17 cellular contexts compared by ENCODE assay signal in genomic region chr16:22937169-22937568, GRCh38.
DNase-seq lines count a peak whose midpoint lies in the region; ATAC-seq, FAIRE-seq and TF ChIP-seq lines count a peak whose summit lies in the region.
"Had no signal": no experiment of that assay in that cellular context is flagged by ENCODE, and none has a peak within 500 bp of the region (broad histone marks: within the 10 kb centered on the region; RNA-seq: fewer than 3 reads in every experiment).

No MANE protein-coding gene starts in this region.

- DNase-seq in MV-4-11 (lab: John Stamatoyannopoulos, UW) = peak; percentile 3
- DNase-seq in bronchial epithelial cell (ENCODE audit: low read depth) = peak; percentile 84
- DNase-seq in foreskin keratinocyte = peak; percentile 55 to 69
- no peak for DNase-seq in HT-29 (ENCODE audit: low spot score)
- DNase-seq in middle frontal gyrus (ENCODE audit: extremely low spot score, low spot score) = no peak
- no peak for DNase-seq in activated CD8-positive, alpha-beta memory T cell treated with anti-CD3 and anti-CD28 coated beads, Interleukin-2, amount 50 U/mL, for 48 hours
- DNase-seq in activated CD4-positive, alpha-beta memory T cell treated with anti-CD3 and anti-CD28 coated beads, Interleukin-2, amount 10 ng/mL, durations not matched to agents 7 days and 5 days = no peak
- DNase-seq: AML-193; Caco-2; CD8-positive, alpha-beta memory T cell; DND-41; GDM1 had no signal

- TF ChIP-seq CTCF in HEK293 (tag by site-specific recombination; IDR thresholded peaks at IDR 0.05) (no peak), bronchial epithelial cell (IDR thresholded peaks at IDR 0.05; ENCODE audit: insufficient read depth, low read length, severe bottlenecking) (no peak), foreskin keratinocyte (conservative IDR thresholded peaks at IDR 0.05) (no peak)

- peaks cover 4% of the 10 kb centered on the region for H3K27me3 ChIP-seq in bronchial epithelial cell (ENCODE audit: control insufficient read depth, insufficient read depth, low read length)
- peaks cover 41% of the 10 kb centered on the region for H3K27me3 ChIP-seq in foreskin keratinocyte
- H3K27me3 ChIP-seq: BLaER1 had no signal

- H3K4me1 ChIP-seq in HEK293 (ENCODE audit: control insufficient read depth, insufficient read depth, low read length) (0 out of 2 replicates have a peak, but pooled peaks cover 4% of the 10 kb centered on the region), foreskin keratinocyte (peaks cover 3% of the 10 kb centered on the region)
- H3K4me1 ChIP-seq: Caco-2, HAP-1 had no signal

- H3K27ac ChIP-seq in HEK293 (ENCODE audit: extremely low read depth, low read depth, low read length) (no peak overlapping the region), foreskin keratinocyte (no peak overlapping the region)
- H3K27ac ChIP-seq: BLaER1 had no signal

- H3K4me3 ChIP-seq in HEK293 (ENCODE audit: low read depth, low read length) = no peak overlapping the region
- no peak overlapping the region for H3K4me3 ChIP-seq in bronchial epithelial cell (ENCODE audit: low read depth, low read length)
- H3K4me3 ChIP-seq: BLaER1, GM23338, HAP-1 had no signal

- H3K9me3 Mint-ChIP-seq in activated CD4-positive, alpha-beta memory T cell treated with anti-CD3 and anti-CD28 coated beads, Interleukin-2, amount 10 ng/mL, durations not matched to agents 7 days and 5 days = no peaks in the 10 kb centered on the region
- H3K9me3 Mint-ChIP-seq: CD8-positive, alpha-beta memory T cell; GM23338 had no signal

- POLR2A ChIA-PET in HEK293 (lab: Yijun Ruan, JAX) = no interaction called here
- POLR2A ChIA-PET in activated CD4-positive, alpha-beta memory T cell treated with anti-CD3 and anti-CD28 coated beads, Interleukin-2, amount 10 ng/mL, durations not matched to agents 7 days and 5 days (lab: Charles Lee) = no interaction called here

- H3K9me3 ChIP-seq in HEK293 (ENCODE audit: control insufficient read depth, insufficient read depth, low read depth, low read length) = no peaks in the 10 kb centered on the region
- H3K9me3 ChIP-seq: BLaER1, Caco-2, HAP-1 had no signal

- H3K4me3 Mint-ChIP-seq in activated CD4-positive, alpha-beta memory T cell treated with anti-CD3 and anti-CD28 coated beads, Interleukin-2, amount 10 ng/mL, durations not matched to agents 7 days and 5 days = no peak overlapping the region
- H3K4me3 Mint-ChIP-seq: CD8-positive, alpha-beta memory T cell; GM23338 had no signal

- CTCF ChIA-PET in HEK293 (lab: Yijun Ruan, JAX) = interaction anchor here (0.8 kb wide), 1 partner anchor 553 kb away, joined by 5 read pairs; no protein-coding TSS in a partner anchor
- CTCF ChIA-PET in activated CD4-positive, alpha-beta memory T cell treated with anti-CD3 and anti-CD28 coated beads, Interleukin-2, amount 10 ng/mL, durations not matched to agents 7 days and 5 days (lab: Charles Lee) = no interaction called here

- no peak for FAIRE-seq in bronchial epithelial cell (lab: Jason Lieb, UNC)
- FAIRE-seq: GM12892 had no signal

- H3K4me1 Mint-ChIP-seq in activated CD4-positive, alpha-beta memory T cell treated with anti-CD3 and anti-CD28 coated beads, Interleukin-2, amount 10 ng/mL, durations not matched to agents 7 days and 5 days = no peaks in the 10 kb centered on the region
- H3K4me1 Mint-ChIP-seq: CD8-positive, alpha-beta memory T cell had no signal

- peaks cover 13% of the 10 kb centered on the region for H3K27me3 Mint-ChIP-seq in activated CD4-positive, alpha-beta memory T cell treated with anti-CD3 and anti-CD28 coated beads, Interleukin-2, amount 10 ng/mL, durations not matched to agents 7 days and 5 days

- H3K36me3 ChIP-seq in HEK293 (ENCODE audit: control insufficient read depth in 2 of 2, insufficient read depth in 1 of 2, low read length in 2 of 2) (no peaks in the 10 kb centered on the region), bronchial epithelial cell (ENCODE audit: control insufficient read depth, insufficient read depth, low read length) (no peaks in the 10 kb centered on the region)
- H3K36me3 ChIP-seq: BLaER1, HAP-1 had no signal

- ATAC-seq in foreskin keratinocyte = peak; percentile 43
- ATAC-seq: GM23338 had no signal

- H3K27ac Mint-ChIP-seq in activated CD4-positive, alpha-beta memory T cell treated with anti-CD3 and anti-CD28 coated beads, Interleukin-2, amount 10 ng/mL, durations not matched to agents 7 days and 5 days = no peak overlapping the region
- H3K27ac Mint-ChIP-seq: CD8-positive, alpha-beta memory T cell; GM23338 had no signal

- H3K36me3 Mint-ChIP-seq in activated CD4-positive, alpha-beta memory T cell treated with anti-CD3 and anti-CD28 coated beads, Interleukin-2, amount 10 ng/mL, durations not matched to agents 7 days and 5 days (ENCODE audit: low read depth) = no peaks in the 10 kb centered on the region
- H3K36me3 Mint-ChIP-seq: CD8-positive, alpha-beta memory T cell had no signal

TF ChIP-seq in HEK293, 187 proteins besides CTCF, POLR2A, EP300 and RAD21:
- TF ChIP-seq ZNF677 (tag by site-specific recombination; IDR thresholded peaks at IDR 0.05) (peak; percentile 66), ZNF658 (tag by site-specific recombination; IDR thresholded peaks at IDR 0.05) (no peak), ZBTB44 (tag by site-specific recombination; IDR thresholded peaks at IDR 0.05) (peak; percentile 55; the same call in 1 of the 2 replicates), ZNF670 (tag by site-specific recombination; IDR thresholded peaks at IDR 0.05; ENCODE audit: low read depth) (no peak), OSR2 (tag by site-specific recombination; IDR thresholded peaks at IDR 0.05) (peak; percentile 48; the same call in 1 of the 2 replicates), ZNF580 (tag by site-specific recombination; IDR thresholded peaks at IDR 0.05) (no peak)

Comparison
In these comparisons a context has a peak if more than half of its experiments do, and no peak if none do; other contexts are left out.
1. DNase-seq: peak in MV-4-11 (single experiment), bronchial epithelial cell (single experiment) and foreskin keratinocyte (2 of 2); none in HT-29 (single experiment), middle frontal gyrus (single experiment), activated CD8-positive, alpha-beta memory T cell treated with anti-CD3 and anti-CD28 coated beads, Interleukin-2, amount 50 U/mL, for 48 hours (single experiment) and activated CD4-positive, alpha-beta memory T cell treated with anti-CD3 and anti-CD28 coated beads, Interleukin-2, amount 10 ng/mL, durations not matched to agents 7 days and 5 days (single experiment).